8 cellular contexts compared by ENCODE assay signal in the genomic region with DNA sequence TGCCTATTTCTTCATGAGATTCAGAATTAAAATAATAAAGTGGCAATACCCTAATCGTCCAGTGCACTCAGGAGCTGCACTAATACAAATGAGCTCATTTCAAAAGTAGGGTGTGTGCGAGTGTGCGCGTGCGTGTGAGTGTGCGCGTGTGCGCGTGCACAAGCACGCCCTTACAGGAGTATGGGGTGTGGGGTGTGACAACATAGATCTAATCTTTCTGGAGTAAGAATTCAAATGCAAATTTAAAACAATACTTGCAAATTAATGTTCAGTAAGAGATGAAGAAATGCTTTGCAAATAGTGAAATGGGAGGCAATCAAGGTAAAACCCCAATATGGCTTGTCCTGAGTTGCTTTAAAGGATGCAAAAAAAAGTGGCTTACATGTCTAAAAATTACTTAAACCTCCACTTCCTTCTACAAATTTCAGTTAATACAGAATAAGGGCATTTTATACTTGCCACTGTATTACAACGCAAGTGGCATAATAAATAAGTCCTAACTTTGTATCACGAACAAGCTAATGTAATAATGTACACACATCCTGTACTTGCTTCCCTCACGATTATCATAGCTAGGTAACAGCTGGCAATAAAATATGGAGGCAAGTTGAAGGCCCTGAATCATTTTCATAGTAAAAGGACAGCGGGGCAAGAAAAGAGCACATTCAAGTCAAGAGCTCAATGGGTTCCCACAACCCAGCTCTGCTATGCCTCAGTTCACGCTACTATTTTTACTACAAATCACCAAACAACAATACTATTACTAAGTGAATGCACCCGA. TPM values are rescaled to one million over a fixed set of nuclear protein-coding genes. Genes with fewer than 3 reads are reported as not detected.
A peak's percentile ranks its signal among the peaks of the same experiment; 100 is the strongest.
DNase-seq lines count a peak whose midpoint lies in the region; ATAC-seq and TF ChIP-seq lines count a peak whose summit lies in the region.
"Not testable (repeated sequence)": the region's sequence is repeated elsewhere in the genome, so short reads cannot be mapped to it uniquely, and the experiment has no call there.

No MANE protein-coding gene starts in this region.

- H3K36me3 Mint-ChIP-seq in CD4-positive, alpha-beta memory T cell: peaks cover 0 to 15% of the 10 kb centered on the region in 2 donors

- H3K4me1 Mint-ChIP-seq in CD4-positive, alpha-beta memory T cell: peaks cover 24 to 49% (median 34%) of the 10 kb centered on the region in 4 donors

- peak overlapping the region; percentile 96 for H3K4me2 ChIP-seq in osteoblast (ENCODE audit: insufficient read depth, low read length)

- not testable (repeated sequence) for H3K27me3 ChIP-seq in CD4-positive, alpha-beta memory T cell (ENCODE audit: insufficient read depth, low read length); brain microvascular endothelial cell (replicated peaks); right atrium auricular region; osteoblast (ENCODE audit: insufficient read depth, low read length)

- peak overlapping the region; percentile 87 to 95 (median 92) for H3K4me3 Mint-ChIP-seq in CD4-positive, alpha-beta memory T cell

- in situ Hi-C loops in brain microvascular endothelial cell (cut with HindIII; ENCODE audit: low pct_ligation_motif_present, low sequenced_read_pairs): not testable (repeated sequence)

- ATAC-seq in GM21717 (IDR thresholded peaks at IDR 0.05; ENCODE audit: unreplicated experiment): peak; percentile 17

- H3K27ac Mint-ChIP-seq in CD4-positive, alpha-beta memory T cell: peak overlapping the region; percentile 85 to 95 (median 91)

- peak overlapping the region; percentile 71 for H3K27ac ChIP-seq in CD4-positive, alpha-beta memory T cell (ENCODE audit: low read depth, low read length)
- H3K27ac ChIP-seq in brain microvascular endothelial cell: peak overlapping the region; percentile 71
- peak overlapping the region; percentile 87 to 97 for H3K27ac ChIP-seq in right atrium auricular region
- H3K27ac ChIP-seq in osteoblast (ENCODE audit: low read depth, low read length): peak overlapping the region; percentile 87

- H3K9me3 Mint-ChIP-seq in CD4-positive, alpha-beta memory T cell: not testable (repeated sequence)

- not testable (repeated sequence) for H3K27me3 Mint-ChIP-seq in CD4-positive, alpha-beta memory T cell

- POLR2A ChIA-PET in CD4-positive, alpha-beta memory T cell (lab: Charles Lee; ENCODE audit: partially characterized antibody): interaction anchor here (0.7 to 4.8 kb wide), 4 partner anchors 11 to 97 kb away, joined by 3 to 49 read pairs (median 6); no protein-coding TSS in a partner anchor

- peaks cover 43% of the 10 kb centered on the region for H3K4me1 ChIP-seq in CD4-positive, alpha-beta memory T cell (ENCODE audit: insufficient read depth, low read length)
- H3K4me1 ChIP-seq in right atrium auricular region: peaks cover 0 to 43% of the 10 kb centered on the region in 2 donors
- peaks cover 11% of the 10 kb centered on the region for H3K4me1 ChIP-seq in osteoblast (ENCODE audit: insufficient read depth, low read length)

- H3K36me3 ChIP-seq in CD4-positive, alpha-beta memory T cell (ENCODE audit: insufficient read depth, low read length); brain microvascular endothelial cell (replicated peaks); right atrium auricular region; osteoblast (ENCODE audit: insufficient read depth, low read length): not testable (repeated sequence)

- peaks cover 58% of the 10 kb centered on the region for H3K79me2 ChIP-seq in osteoblast (ENCODE audit: insufficient read depth, low read length)

- H3K9me3 ChIP-seq in CD4-positive, alpha-beta memory T cell (ENCODE audit: control insufficient read depth in 1 of 2, low read length in 2 of 2); right atrium auricular region; osteoblast (ENCODE audit: low read depth, low read length): not testable (repeated sequence)

- CTCF ChIA-PET in CD4-positive, alpha-beta memory T cell (lab: Charles Lee; ENCODE audit: partially characterized antibody): interaction anchor here (2.5 kb wide), 1 partner anchor 97 kb away, joined by 15 read pairs; no protein-coding TSS in a partner anchor

- H2AFZ ChIP-seq in osteoblast (ENCODE audit: low read length): peak overlapping the region; percentile 15

- H4K20me1 ChIP-seq in osteoblast (ENCODE audit: insufficient read depth, low read length): peaks cover 27% of the 10 kb centered on the region

- H3K4me3 ChIP-seq in CD4-positive, alpha-beta memory T cell (ENCODE audit: low read length in 2 of 2): peak overlapping the region; percentile 4 to 62
- peak overlapping the region; percentile 65 for H3K4me3 ChIP-seq in Jurkat, Clone E6-1 (ENCODE audit: low read length)
- H3K4me3 ChIP-seq in brain microvascular endothelial cell (ENCODE audit: low read depth, low read length) (peak overlapping the region; percentile 72), right atrium auricular region (peak overlapping the region; percentile 88 to 95), osteoblast (ENCODE audit: insufficient read depth, low read length) (peak overlapping the region; percentile 79)

- peak; percentile 68 to 83 (median 77) for DNase-seq in CD4-positive, alpha-beta memory T cell
- not testable (repeated sequence) for DNase-seq in Jurkat, Clone E6-1 (ENCODE audit: low read depth, low spot score); brain microvascular endothelial cell; right atrium auricular region (ENCODE audit: low spot score); osteoblast (ENCODE audit: insufficient read length, low spot score, missing footprints)
- DNase-seq in activated CD4-positive, alpha-beta T cell treated with anti-CD3 and anti-CD28 coated beads for 4 hours: peak; percentile 39 to 67
- DNase-seq in stimulated activated CD8-positive, alpha-beta memory T cell treated with anti-CD3 and anti-CD28 coated beads, Interleukin-7, amount 100 ng/mL, for 24 hours (ENCODE audit: low read depth): peak; percentile 23

- intact Hi-C loops in CD4-positive, alpha-beta memory T cell (cut with micrococcal nuclease): loop anchor here (2.0 kb wide), 2 partner anchors 97 to 243 kb away; a partner anchor contains a TSS

- not testable (repeated sequence) for TF ChIP-seq CTCF in brain microvascular endothelial cell (IDR thresholded peaks at IDR 0.05; ENCODE audit: low read depth, low read length, missing control alignments); osteoblast (IDR thresholded peaks at IDR 0.05; ENCODE audit: extremely low read depth, low read depth, low read length)
- TF ChIP-seq CTCF in right atrium auricular region (IDR thresholded peaks at IDR 0.05): peak in 1 of 2 donors; percentile 17

RNA-seq across cellular contexts. Expression of a gene that starts 1.9 kb away (rescaled TPM):
- total RNA-seq in CD4-positive, alpha-beta memory T cell: 100 to 1,000 TPM; 114 to 129 TPM
- 10 to 100 TPM in 1 of 2 donors, 1 to 10 TPM in 1; 2.7 to 34.6 TPM for polyA plus RNA-seq in CD4-positive, alpha-beta memory T cell
- polyA plus RNA-seq in Jurkat, Clone E6-1 (2012; ENCODE audit: insufficient read depth, insufficient read length): 20.3 TPM
- 10 to 100 TPM; 36.5 to 37.3 TPM for total RNA-seq in right atrium auricular region
- total RNA-seq in osteoblast: 36.2 and 43.0 TPM in 2 replicates

Comparison
In these comparisons a context has a peak if more than half of its experiments do, and no peak if none do; other contexts are left out.
1. H3K4me3 ChIP-seq: peak in every context shown above with its lines; median percentile 92 in right atrium auricular region; 79 in osteoblast; 72 in brain microvascular endothelial cell; 65 in Jurkat, Clone E6-1; 33 in CD4-positive, alpha-beta memory T cell.